ENCODE assay signal across 17 cellular contexts in genomic region chr13:91142572-91142971, GRCh38.
DNase-seq lines count a peak whose midpoint lies in the region; ATAC-seq and TF ChIP-seq lines count a peak whose summit lies in the region.
"Had no signal": no experiment of that assay in that cellular context is flagged by ENCODE, and none has a peak within 500 bp of the region (broad histone marks: within the 10 kb centered on the region; RNA-seq: fewer than 3 reads in every experiment).

No MANE protein-coding gene starts in this region.

- DNase-seq in DMS153 (lab: John Stamatoyannopoulos, UW) = peak; percentile 67
- peak; percentile 84 to 95 for DNase-seq in NCI-H2081 (lab: John Stamatoyannopoulos, UW)
- peak in 3 of 4 donors; percentile 33 to 42 (median 39) for DNase-seq in body of pancreas
- no peak for DNase-seq in neural crest cell (ENCODE audit: low read depth, low spot score)
- no peak for DNase-seq in GOT3 (lab: John Stamatoyannopoulos, UW)
- DNase-seq: activated T-cell treated with anti-CD3 and anti-CD28 coated beads, Interleukin-2, amount 50 U/mL, for 4 hours; erythroblast; NCI-H1048; nucleus accumbens; OCI-M1; stimulated activated CD4-positive, alpha-beta T cell treated with anti-CD3 and anti-CD28 coated beads, Interleukin-4, amount 100 ng/mL, for 1 hour; stomach had no signal

- H3K4me3 Mint-ChIP-seq in neural crest cell = no peak overlapping the region
- H3K4me3 Mint-ChIP-seq: activated T-cell treated with anti-CD3 and anti-CD28 coated beads, Interleukin-2, amount 50 U/mL, for 4 hours had no signal

- H3K4me1 Mint-ChIP-seq in neural crest cell = peaks cover 51% of the 10 kb centered on the region

- peak overlapping the region; percentile 78 for H3K27ac Mint-ChIP-seq in neural crest cell (ENCODE audit: unreplicated experiment)

- no peaks in the 10 kb centered on the region for H3K27me3 ChIP-seq in body of pancreas
- H3K27me3 ChIP-seq: cardiac muscle cell had no signal

- TF ChIP-seq CTCF in body of pancreas (IDR thresholded peaks at IDR 0.05) (no peak), neural crest cell (conservative IDR thresholded peaks at IDR 0.05) (no peak)

- H3K9me3 Mint-ChIP-seq in neural crest cell = no peaks in the 10 kb centered on the region
- H3K9me3 Mint-ChIP-seq: activated T-cell treated with anti-CD3 and anti-CD28 coated beads, Interleukin-2, amount 50 U/mL, for 4 hours had no signal

- H3K4me1 ChIP-seq in body of pancreas = peaks cover 26% of the 10 kb centered on the region
- H3K4me1 ChIP-seq: stomach had no signal

- H3K36me3 Mint-ChIP-seq in neural crest cell (ENCODE audit: low read depth) = no peaks in the 10 kb centered on the region

- intact Hi-C loops in body of pancreas (cut with DNase I) = no loop called here

- H3K27ac ChIP-seq in body of pancreas = peak overlapping the region in 3 of 4 donors; percentile 42 to 68 (median 58)
- H3K27ac ChIP-seq: C4-2B, cardiac muscle cell, stomach had no signal

- H3K9me3 ChIP-seq in body of pancreas = no peaks in the 10 kb centered on the region
- H3K9me3 ChIP-seq: stomach had no signal

- TF ChIP-seq POLR2A in body of pancreas (IDR thresholded peaks at IDR 0.05) = no peak

- H3K36me3 ChIP-seq in body of pancreas (replicated peaks in 1 of 2; ENCODE audit: insufficient read depth in 1 of 2, low read depth in 2 of 2) = no peaks in the 10 kb centered on the region
- H3K36me3 ChIP-seq: cardiac muscle cell, stomach had no signal

- 3 to 6% methylated on average over 2 of the region's 2 CpGs for WGBS in body of pancreas, 2 donors

- ATAC-seq in body of pancreas (peak; percentile 89), GM18498 (IDR thresholded peaks at IDR 0.05; ENCODE audit: unreplicated experiment) (no peak), HG02981 (IDR thresholded peaks at IDR 0.05; ENCODE audit: unreplicated experiment) (no peak), GM21526 (IDR thresholded peaks at IDR 0.05; ENCODE audit: low FRiP score, unreplicated experiment) (no peak)
- ATAC-seq: activated T-cell treated with anti-CD3 and anti-CD28 coated beads, Interleukin-2, amount 50 U/mL, for 4 hours had no signal

- no peak overlapping the region for H3K4me3 ChIP-seq in body of pancreas
- H3K4me3 ChIP-seq: cardiac muscle cell, stomach had no signal

- H3K27me3 Mint-ChIP-seq in neural crest cell (ENCODE audit: low read depth) = no peaks in the 10 kb centered on the region

Comparison
In these comparisons a context has a peak if more than half of its experiments do, and no peak if none do; other contexts are left out.
1. DNase-seq: peak in DMS153 (single experiment), NCI-H2081 (2 of 2) and body of pancreas (3 of 4); none in neural crest cell (single experiment) and GOT3 (single experiment).